In genomic region chr2:43149482-43150107, GRCh38 we compare ENCODE assay signal across 11 cellular contexts.
DNase-seq lines count a peak whose midpoint lies in the region; ATAC-seq lines count a peak whose summit lies in the region.
"Had no signal": no experiment of that assay in that cellular context is flagged by ENCODE, and none has a peak within 500 bp of the region (broad histone marks: within the 10 kb centered on the region; RNA-seq: fewer than 3 reads in every experiment).

No MANE protein-coding gene starts in this region.

- DNase-seq in activated naive CD4-positive, alpha-beta T cell treated with anti-CD3 and anti-CD28 coated beads, Interleukin-2, amount 50 U/mL, for 16 hours: peak; percentile 59
- peak; percentile 45 to 59 for DNase-seq in stimulated activated CD4-positive, alpha-beta T cell treated with anti-CD3 and anti-CD28 coated beads, Interleukin-15, amount 100 ng/mL, for 48 hours (ENCODE audit: low read depth in 2 of 2)
- DNase-seq: foreskin keratinocyte, NCI-H2029 treated with DMSO at 0.1 percent for 48 hours had no signal

- ATAC-seq in GM18870 (IDR thresholded peaks at IDR 0.05; ENCODE audit: unreplicated experiment): peak; percentile 48
- peak; percentile 61 for ATAC-seq in HG03442 (IDR thresholded peaks at IDR 0.05; ENCODE audit: unreplicated experiment)
- ATAC-seq in esophagus mucosa: no peak
- no peak for ATAC-seq in GM18909 (IDR thresholded peaks at IDR 0.05; ENCODE audit: poor library complexity, unreplicated experiment)
- ATAC-seq in GM18858 (IDR thresholded peaks at IDR 0.05; ENCODE audit: unreplicated experiment): no peak
- ATAC-seq in HG03135 (IDR thresholded peaks at IDR 0.05; ENCODE audit: unreplicated experiment): no peak
- ATAC-seq: foreskin keratinocyte, left lung had no signal

Comparison
In these comparisons a context has a peak if more than half of its experiments do, and no peak if none do; other contexts are left out.
1. ATAC-seq: peak in GM18870 (single experiment) and HG03442 (single experiment); none in esophagus mucosa (single experiment), GM18909 (single experiment), GM18858 (single experiment) and HG03135 (single experiment).